In the genomic region with DNA sequence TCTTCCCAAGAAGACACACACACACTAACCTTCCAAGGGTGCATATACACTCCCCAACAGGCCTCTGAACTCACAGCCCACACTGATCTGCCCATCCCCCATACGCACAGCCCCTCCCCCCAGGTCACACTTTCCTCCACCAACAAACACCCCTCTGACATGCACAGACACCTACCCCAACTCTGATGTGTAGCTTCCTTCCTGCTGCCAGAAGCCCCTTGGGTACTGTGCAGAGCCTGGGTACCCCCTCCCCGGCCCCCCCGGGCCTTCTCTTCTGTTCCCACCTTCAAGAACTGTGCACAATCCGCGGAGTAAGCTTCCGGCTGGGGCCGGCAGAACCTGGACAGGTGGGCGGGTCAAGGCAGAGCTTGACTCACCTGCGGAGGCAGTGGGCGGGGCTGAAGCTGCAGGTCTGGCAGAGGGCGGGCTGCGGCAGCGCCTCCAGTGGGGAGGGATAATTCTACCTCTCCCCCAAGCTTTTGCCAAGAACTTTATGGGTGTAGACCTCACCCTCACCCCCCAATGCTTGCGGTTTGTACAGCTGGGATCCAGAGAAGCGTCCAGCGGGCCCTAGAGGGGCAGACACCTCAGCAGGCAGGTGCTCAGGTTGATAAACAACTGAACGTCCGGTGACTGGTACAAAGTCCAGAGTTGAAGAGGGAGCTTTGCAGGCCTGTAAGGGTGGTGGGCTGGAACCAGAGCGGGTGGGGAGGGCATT, we compare ENCODE assay signal across 1 cellular context.
TF ChIP-seq lines count a peak whose summit lies in the region.

Gene C1orf210 (minus strand): TSS at position 313 of the 718 bp plus-strand sequence. CDS start 2,311 bp downstream, outside the sequence.

TF ChIP-seq in HepG2, 621 proteins besides CTCF, POLR2A, EP300 and RAD21 (continued from another document and continues in another):
- TF ChIP-seq NFAT5 (CRISPR knock-in tag; IDR thresholded peaks at IDR 0.05) (no peak), ZNF670 (CRISPR knock-in tag; IDR thresholded peaks at IDR 0.05; ENCODE audit: borderline replicate concordance) (0 out of 2 replicates have a peak, but pooled peaks have one; percentile 58), CSRNP2 (CRISPR knock-in tag; conservative IDR thresholded peaks at IDR 0.05; ENCODE audit: low read depth) (no peak), HDAC1 (CRISPR knock-in tag; IDR thresholded peaks at IDR 0.05) (0 out of 2 replicates have a peak, but pooled peaks have one; percentile 41), TGIF2 (CRISPR knock-in tag; IDR thresholded peaks at IDR 0.05) (no peak), ZNF282 (IDR thresholded peaks at IDR 0.05; ENCODE audit: partially characterized antibody) (no peak), HNF1B (CRISPR knock-in tag; IDR thresholded peaks at IDR 0.05) (peak; percentile 58; the same call in 1 of the 2 replicates), ZNF329 (CRISPR knock-in tag; IDR thresholded peaks at IDR 0.05; ENCODE audit: low read depth) (no peak), ZFP37 (CRISPR knock-in tag; IDR thresholded peaks at IDR 0.05; ENCODE audit: borderline replicate concordance) (no peak), NKX3-1 (CRISPR knock-in tag; IDR thresholded peaks at IDR 0.05) (no peak), PAXIP1 (CRISPR knock-in tag; conservative IDR thresholded peaks at IDR 0.05) (peak; percentile 84), ZNF567 (CRISPR knock-in tag; IDR thresholded peaks at IDR 0.05; ENCODE audit: borderline replicate concordance) (no peak), REPIN1 (CRISPR knock-in tag; IDR thresholded peaks at IDR 0.05; ENCODE audit: borderline replicate concordance, low read depth) (no peak), ZNF644 (CRISPR knock-in tag; IDR thresholded peaks at IDR 0.05; ENCODE audit: low read depth) (no peak), BCLAF1 (IDR thresholded peaks at IDR 0.05) (no peak), ZNF230 (CRISPR knock-in tag; IDR thresholded peaks at IDR 0.05) (0 out of 2 replicates have a peak, but pooled peaks have one; percentile 39), ZNF432 (CRISPR knock-in tag; IDR thresholded peaks at IDR 0.05; ENCODE audit: borderline replicate concordance) (no peak), IRX3 (CRISPR knock-in tag; IDR thresholded peaks at IDR 0.05; ENCODE audit: borderline replicate concordance, low read depth) (no peak), ZNF292 (CRISPR knock-in tag; IDR thresholded peaks at IDR 0.05; ENCODE audit: borderline replicate concordance, low read depth) (0 out of 2 replicates have a peak, but pooled peaks have one; percentile 37), RFX5 (IDR thresholded peaks at IDR 0.05; ENCODE audit: low read depth, low read length) (no peak), ARNTL (CRISPR knock-in tag; IDR thresholded peaks at IDR 0.05) (0 out of 2 replicates have a peak, but pooled peaks have one; percentile 52), ZMYM3 (CRISPR knock-in tag; IDR thresholded peaks at IDR 0.05) (0 out of 2 replicates have a peak, but pooled peaks have one; percentile 32), ZNF101 (CRISPR knock-in tag; IDR thresholded peaks at IDR 0.05; ENCODE audit: borderline replicate concordance, low read depth) (no peak), BCL6 (CRISPR knock-in tag; IDR thresholded peaks at IDR 0.05) (no peak), TFE3 (CRISPR knock-in tag; IDR thresholded peaks at IDR 0.05) (no peak)
- TF ChIP-seq, protein P1, sequence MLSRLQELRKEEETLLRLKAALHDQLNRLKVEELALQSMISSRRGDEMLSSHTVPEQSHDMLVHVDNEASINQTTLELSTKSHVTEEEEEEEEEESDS (CRISPR knock-in tag; IDR thresholded peaks at IDR 0.05; ENCODE audit: borderline replicate concordance), result no peak
- TF ChIP-seq, protein P2, sequence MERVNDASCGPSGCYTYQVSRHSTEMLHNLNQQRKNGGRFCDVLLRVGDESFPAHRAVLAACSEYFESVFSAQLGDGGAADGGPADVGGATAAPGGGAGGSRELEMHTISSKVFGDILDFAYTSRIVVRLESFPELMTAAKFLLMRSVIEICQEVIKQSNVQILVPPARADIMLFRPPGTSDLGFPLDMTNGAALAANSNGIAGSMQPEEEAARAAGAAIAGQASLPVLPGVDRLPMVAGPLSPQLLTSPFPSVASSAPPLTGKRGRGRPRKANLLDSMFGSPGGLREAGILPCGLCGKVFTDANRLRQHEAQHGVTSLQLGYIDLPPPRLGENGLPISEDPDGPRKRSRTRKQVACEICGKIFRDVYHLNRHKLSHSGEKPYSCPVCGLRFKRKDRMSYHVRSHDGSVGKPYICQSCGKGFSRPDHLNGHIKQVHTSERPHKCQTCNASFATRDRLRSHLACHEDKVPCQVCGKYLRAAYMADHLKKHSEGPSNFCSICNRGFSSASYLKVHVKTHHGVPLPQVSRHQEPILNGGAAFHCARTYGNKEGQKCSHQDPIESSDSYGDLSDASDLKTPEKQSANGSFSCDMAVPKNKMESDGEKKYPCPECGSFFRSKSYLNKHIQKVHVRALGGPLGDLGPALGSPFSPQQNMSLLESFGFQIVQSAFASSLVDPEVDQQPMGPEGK (CRISPR knock-in tag; IDR thresholded peaks at IDR 0.05), result peak; percentile 31; the same call in 1 of the 2 replicates
- TF ChIP-seq, protein P3, sequence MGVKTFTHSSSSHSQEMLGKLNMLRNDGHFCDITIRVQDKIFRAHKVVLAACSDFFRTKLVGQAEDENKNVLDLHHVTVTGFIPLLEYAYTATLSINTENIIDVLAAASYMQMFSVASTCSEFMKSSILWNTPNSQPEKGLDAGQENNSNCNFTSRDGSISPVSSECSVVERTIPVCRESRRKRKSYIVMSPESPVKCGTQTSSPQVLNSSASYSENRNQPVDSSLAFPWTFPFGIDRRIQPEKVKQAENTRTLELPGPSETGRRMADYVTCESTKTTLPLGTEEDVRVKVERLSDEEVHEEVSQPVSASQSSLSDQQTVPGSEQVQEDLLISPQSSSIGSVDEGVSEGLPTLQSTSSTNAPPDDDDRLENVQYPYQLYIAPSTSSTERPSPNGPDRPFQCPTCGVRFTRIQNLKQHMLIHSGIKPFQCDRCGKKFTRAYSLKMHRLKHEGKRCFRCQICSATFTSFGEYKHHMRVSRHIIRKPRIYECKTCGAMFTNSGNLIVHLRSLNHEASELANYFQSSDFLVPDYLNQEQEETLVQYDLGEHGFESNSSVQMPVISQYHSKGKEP (CRISPR knock-in tag; IDR thresholded peaks at IDR 0.05), result no peak
